Comparison of ENCODE assay signal across 9 cellular contexts in genomic region chr18:43571078-43571689, GRCh38.
DNase-seq lines count a peak whose midpoint lies in the region; ATAC-seq and TF ChIP-seq lines count a peak whose summit lies in the region.
"Had no signal": no experiment of that assay in that cellular context is flagged by ENCODE, and none has a peak within 500 bp of the region (broad histone marks: within the 10 kb centered on the region; RNA-seq: fewer than 3 reads in every experiment).

No MANE protein-coding gene starts in this region.

- 37 to 41% methylated on average over 4 of the region's 4 CpGs for WGBS in testis, 2 donors

- no peaks in the 10 kb centered on the region for H3K36me3 Mint-ChIP-seq in activated CD4-positive, alpha-beta T cell treated with anti-CD3 and anti-CD28 coated beads, Interleukin-2, amount 10 ng/mL, durations not matched to agents 24 days and 14 days (ENCODE audit: low read depth)
- no peaks in the 10 kb centered on the region for H3K36me3 Mint-ChIP-seq in stimulated activated effector memory CD8-positive, alpha-beta T cell treated with anti-CD3 and anti-CD28 coated beads, Interleukin-12 subunit alpha, Interleukin-12 subunit beta, amount 100 ng/mL, for 72 hours
- H3K36me3 Mint-ChIP-seq: activated naive CD8-positive, alpha-beta T cell treated with anti-CD3 and anti-CD28 coated beads, Interleukin-2, amount 10 ng/mL, durations not matched to agents 7 days and 5 days had no signal

- H3K4me3 ChIP-seq in testis = no peak overlapping the region

- peak; percentile 66 for DNase-seq in activated CD4-positive, alpha-beta T cell treated with anti-CD3 and anti-CD28 coated beads, Interleukin-2, amount 10 ng/mL, durations not matched to agents 24 days and 14 days
- DNase-seq in activated CD4-positive, alpha-beta T cell treated with anti-CD3 and anti-CD28 coated beads for 4 hours = no peak
- DNase-seq in NCI-H2081 (lab: John Stamatoyannopoulos, UW) (peak; percentile 77), amniotic epithelial cell (ENCODE audit: low read depth) (peak; percentile 37), iPS DF 4.7 (ENCODE audit: extremely low read depth, low spot score) (peak; percentile 36), testis (peak; percentile 65)
- DNase-seq in stimulated activated effector memory CD8-positive, alpha-beta T cell treated with anti-CD3 and anti-CD28 coated beads, Interleukin-12 subunit alpha, Interleukin-12 subunit beta, amount 100 ng/mL, for 72 hours (ENCODE audit: low spot score in 2 of 2) = no peak
- DNase-seq: activated naive CD8-positive, alpha-beta T cell treated with anti-CD3 and anti-CD28 coated beads, Interleukin-2, amount 10 ng/mL, durations not matched to agents 7 days and 5 days had no signal

- no peaks in the 10 kb centered on the region for H3K9me3 ChIP-seq in testis

- no peaks in the 10 kb centered on the region for H3K36me3 ChIP-seq in testis (ENCODE audit: low read depth, missing control alignments)

- peak; percentile 38 for ATAC-seq in HG02623 (IDR thresholded peaks at IDR 0.05; ENCODE audit: unreplicated experiment)
- no peak for ATAC-seq in stimulated activated effector memory CD8-positive, alpha-beta T cell treated with anti-CD3 and anti-CD28 coated beads, Interleukin-12 subunit alpha, Interleukin-12 subunit beta, amount 100 ng/mL, for 72 hours

- no peak overlapping the region for H3K27ac ChIP-seq in testis

- H3K4me1 ChIP-seq in testis = no peaks in the 10 kb centered on the region

- no peaks in the 10 kb centered on the region for H3K9me3 Mint-ChIP-seq in activated CD4-positive, alpha-beta T cell treated with anti-CD3 and anti-CD28 coated beads, Interleukin-2, amount 10 ng/mL, durations not matched to agents 24 days and 14 days
- H3K9me3 Mint-ChIP-seq in stimulated activated effector memory CD8-positive, alpha-beta T cell treated with anti-CD3 and anti-CD28 coated beads, Interleukin-12 subunit alpha, Interleukin-12 subunit beta, amount 100 ng/mL, for 72 hours = no peaks in the 10 kb centered on the region
- H3K9me3 Mint-ChIP-seq: activated naive CD8-positive, alpha-beta T cell treated with anti-CD3 and anti-CD28 coated beads, Interleukin-2, amount 10 ng/mL, durations not matched to agents 7 days and 5 days had no signal

- H3K27me3 Mint-ChIP-seq in activated CD4-positive, alpha-beta T cell treated with anti-CD3 and anti-CD28 coated beads, Interleukin-2, amount 10 ng/mL, durations not matched to agents 24 days and 14 days = no peaks in the 10 kb centered on the region
- H3K27me3 Mint-ChIP-seq: activated naive CD8-positive, alpha-beta T cell treated with anti-CD3 and anti-CD28 coated beads, Interleukin-2, amount 10 ng/mL, durations not matched to agents 7 days and 5 days had no signal

- H3K4me3 Mint-ChIP-seq in activated CD4-positive, alpha-beta T cell treated with anti-CD3 and anti-CD28 coated beads, Interleukin-2, amount 10 ng/mL, durations not matched to agents 24 days and 14 days = no peak overlapping the region
- H3K4me3 Mint-ChIP-seq in stimulated activated effector memory CD8-positive, alpha-beta T cell treated with anti-CD3 and anti-CD28 coated beads, Interleukin-12 subunit alpha, Interleukin-12 subunit beta, amount 100 ng/mL, for 72 hours = no peak overlapping the region
- H3K4me3 Mint-ChIP-seq: activated naive CD8-positive, alpha-beta T cell treated with anti-CD3 and anti-CD28 coated beads, Interleukin-2, amount 10 ng/mL, durations not matched to agents 7 days and 5 days had no signal

- no peaks in the 10 kb centered on the region for H3K4me1 Mint-ChIP-seq in activated CD4-positive, alpha-beta T cell treated with anti-CD3 and anti-CD28 coated beads, Interleukin-2, amount 10 ng/mL, durations not matched to agents 24 days and 14 days
- no peaks in the 10 kb centered on the region for H3K4me1 Mint-ChIP-seq in stimulated activated effector memory CD8-positive, alpha-beta T cell treated with anti-CD3 and anti-CD28 coated beads, Interleukin-12 subunit alpha, Interleukin-12 subunit beta, amount 100 ng/mL, for 72 hours
- H3K4me1 Mint-ChIP-seq: activated naive CD8-positive, alpha-beta T cell treated with anti-CD3 and anti-CD28 coated beads, Interleukin-2, amount 10 ng/mL, durations not matched to agents 7 days and 5 days had no signal

- no peak for TF ChIP-seq POLR2A in testis (IDR thresholded peaks at IDR 0.05)

- intact Hi-C loops in activated CD4-positive, alpha-beta T cell treated with anti-CD3 and anti-CD28 coated beads, Interleukin-2, amount 10 ng/mL, durations not matched to agents 24 days and 14 days (cut with micrococcal nuclease) = loop anchor here (5.0 kb wide), 1 partner anchor 1811 kb away; no protein-coding TSS in a partner anchor
- intact Hi-C loops in testis (cut with DNase I; ENCODE audit: low total_unique reads) = no loop called here

- H3K27me3 ChIP-seq in testis = no peaks in the 10 kb centered on the region

- peak; percentile 54 to 70 (median 55) for TF ChIP-seq CTCF in testis (IDR thresholded peaks at IDR 0.05)

- H3K27ac Mint-ChIP-seq in activated CD4-positive, alpha-beta T cell treated with anti-CD3 and anti-CD28 coated beads, Interleukin-2, amount 10 ng/mL, durations not matched to agents 24 days and 14 days = no peak overlapping the region
- no peak overlapping the region for H3K27ac Mint-ChIP-seq in stimulated activated effector memory CD8-positive, alpha-beta T cell treated with anti-CD3 and anti-CD28 coated beads, Interleukin-12 subunit alpha, Interleukin-12 subunit beta, amount 100 ng/mL, for 72 hours
- H3K27ac Mint-ChIP-seq: activated naive CD8-positive, alpha-beta T cell treated with anti-CD3 and anti-CD28 coated beads, Interleukin-2, amount 10 ng/mL, durations not matched to agents 7 days and 5 days had no signal

Comparison
In these comparisons a context has a peak if more than half of its experiments do, and no peak if none do; other contexts are left out.
1. DNase-seq: peak in activated CD4-positive, alpha-beta T cell treated with anti-CD3 and anti-CD28 coated beads, Interleukin-2, amount 10 ng/mL, durations not matched to agents 24 days and 14 days (single experiment), NCI-H2081 (2 of 2), amniotic epithelial cell (single experiment), iPS DF 4.7 (single experiment) and testis (single experiment); none in activated CD4-positive, alpha-beta T cell treated with anti-CD3 and anti-CD28 coated beads for 4 hours (0 of 2) and stimulated activated effector memory CD8-positive, alpha-beta T cell treated with anti-CD3 and anti-CD28 coated beads, Interleukin-12 subunit alpha, Interleukin-12 subunit beta, amount 100 ng/mL, for 72 hours (0 of 2).